ENCODE assay signal across 8 cellular contexts in the genomic region with DNA sequence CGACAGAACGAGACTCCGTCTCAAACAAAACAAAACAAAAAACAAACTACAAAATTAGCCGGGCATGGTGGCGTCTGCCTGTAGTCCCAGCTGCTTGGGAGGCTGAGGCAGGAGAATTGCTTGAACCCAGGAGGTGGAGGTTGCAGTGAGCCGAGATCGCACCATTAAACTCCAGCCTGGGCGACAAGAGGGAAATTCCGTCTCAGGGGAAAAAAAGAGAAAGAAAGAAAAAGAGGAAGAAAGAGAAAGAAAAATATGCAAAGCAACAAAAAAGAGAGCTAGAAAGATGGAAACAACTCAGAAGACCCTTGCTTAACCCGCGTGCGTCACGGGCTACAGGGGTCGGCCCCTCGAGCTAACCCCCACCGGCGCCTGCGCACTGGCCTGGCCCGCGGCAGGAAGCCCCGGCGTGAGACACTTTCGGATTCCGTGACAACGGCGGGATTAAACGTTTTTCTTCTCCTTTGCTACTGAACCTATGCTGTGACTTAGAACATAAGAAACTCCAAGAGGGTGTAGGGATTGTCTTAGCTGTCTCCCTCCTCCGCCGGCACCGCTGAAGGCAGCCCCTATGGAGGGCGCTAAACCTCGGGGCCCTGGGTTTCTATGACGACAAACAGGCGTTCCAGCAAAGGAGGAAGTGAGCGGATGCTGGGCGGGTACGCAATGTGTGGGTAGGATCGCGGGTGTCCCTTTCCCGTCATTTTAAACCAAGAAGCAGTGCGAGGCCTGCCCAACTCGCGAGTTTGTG. TPM values are rescaled to one million over a fixed set of nuclear protein-coding genes. Genes with fewer than 3 reads are reported as not detected.
DNase-seq lines count a peak whose midpoint lies in the region; ATAC-seq and TF ChIP-seq lines count a peak whose summit lies in the region.

A gene with protein sequence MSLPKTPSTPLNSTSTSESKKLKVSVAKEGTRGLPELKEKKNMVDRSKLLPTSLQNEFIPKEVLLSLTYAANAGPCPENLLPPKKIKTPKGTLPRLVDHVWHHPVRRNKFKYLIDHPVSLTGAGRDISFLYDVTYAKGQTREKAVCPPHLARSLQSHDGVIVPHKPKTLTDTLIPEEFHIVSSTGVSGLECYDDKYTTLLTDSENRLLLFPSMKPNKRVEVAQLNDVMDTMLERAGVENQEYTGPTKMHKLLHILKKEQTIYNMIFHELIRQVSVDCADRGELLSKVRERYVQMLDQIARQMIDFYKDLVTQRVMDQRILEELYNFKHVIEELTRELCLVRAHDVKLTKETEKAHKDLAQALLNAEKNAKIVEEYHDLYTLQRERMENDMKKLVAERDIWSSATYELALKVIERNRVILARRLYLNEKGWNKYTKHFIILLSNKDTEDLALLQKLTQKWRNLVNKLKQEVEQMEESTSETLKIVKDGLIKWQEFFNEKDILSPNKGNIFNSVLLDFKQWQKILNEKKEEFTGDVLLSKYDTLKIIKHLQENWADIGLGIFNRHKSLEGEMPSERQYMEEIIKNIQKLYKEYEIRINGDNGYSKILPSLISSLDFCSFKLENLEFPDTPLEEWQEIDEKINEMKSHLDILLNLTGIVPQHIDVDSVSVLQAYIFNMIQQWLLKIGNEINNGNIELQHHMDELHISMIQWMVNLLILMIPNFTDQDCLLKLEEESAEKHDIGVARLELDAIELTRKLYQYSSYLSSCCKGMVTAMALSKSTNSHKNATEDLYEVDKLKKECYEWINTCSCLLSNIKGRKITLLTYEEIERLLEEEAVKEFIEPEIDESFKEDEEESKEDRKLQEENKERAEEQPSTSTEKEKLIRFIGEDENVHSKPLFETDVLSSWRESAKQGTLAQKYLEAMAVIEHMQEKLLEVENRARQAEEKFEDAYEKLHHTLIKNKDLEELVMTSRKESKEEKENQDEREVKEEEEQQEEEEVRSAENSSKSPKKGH (plus strand): TSS at position 630 of the 751 bp plus-strand sequence. CDS start 539 bp downstream, outside the sequence.

- H3K27ac Mint-ChIP-seq in T-helper 1 cell treated with Interleukin-12 subunit alpha and Interleukin-12 subunit beta and Interleukin-4 antibody, amounts not matched to agents 30 μg/mL and 1 μg/mL, for 36 hours: peak within 1 kb of the TSS; percentile 99

- no peaks in the 10 kb centered on the region for H3K36me3 ChIP-seq in vagina

- TF ChIP-seq CTCF in vagina (IDR thresholded peaks at IDR 0.05): no peak

- 7% methylated on average over 43 of the region's 43 CpGs for WGBS in right cardiac atrium

- peak; percentile 76 for DNase-seq in NCI-H146 (lab: John Stamatoyannopoulos, UW)
- peak; percentile 11 to 88 (median 69) for DNase-seq in amygdala (lab: John Stamatoyannopoulos, UW)
- peak; percentile 88 to 95 (median 95) for DNase-seq in right cardiac atrium
- peak; percentile 81 for DNase-seq in putamen (ENCODE audit: low spot score)
- DNase-seq in vagina (ENCODE audit: extremely low spot score in 2 of 2): no peak

- no peaks in the 10 kb centered on the region for H3K27me3 Mint-ChIP-seq in T-helper 1 cell treated with Interleukin-12 subunit alpha and Interleukin-12 subunit beta and Interleukin-4 antibody, amounts not matched to agents 30 μg/mL and 1 μg/mL, for 36 hours (ENCODE audit: low read depth)

- H3K4me1 ChIP-seq in right cardiac atrium (ENCODE audit: control insufficient read depth, insufficient read depth, low read length) (no peaks in the 10 kb centered on the region), vagina (peaks cover 5% of the 10 kb centered on the region)

- H3K9me3 Mint-ChIP-seq in T-helper 1 cell treated with Interleukin-12 subunit alpha and Interleukin-12 subunit beta and Interleukin-4 antibody, amounts not matched to agents 30 μg/mL and 1 μg/mL, for 36 hours: no peaks in the 10 kb centered on the region

- no peaks in the 10 kb centered on the region for H3K27me3 ChIP-seq in right cardiac atrium (ENCODE audit: control insufficient read depth, insufficient read depth)
- H3K27me3 ChIP-seq in vagina: no peaks in the 10 kb centered on the region

- intact Hi-C loops in right cardiac atrium (cut with DNase I) (loop anchor here (5.0 to 10.0 kb wide), 3 partner anchors 71 to 283 kb away; a partner anchor contains a TSS), vagina (cut with DNase I) (loop anchor here (5.0 kb wide), 2 partner anchors 73 to 823 kb away; a partner anchor contains a TSS)

- H3K9me3 ChIP-seq in right cardiac atrium (ENCODE audit: control insufficient read depth, low read length): no peaks in the 10 kb centered on the region
- no peaks in the 10 kb centered on the region for H3K9me3 ChIP-seq in vagina

- TF ChIP-seq POLR2A in GM15510 (IDR thresholded peaks at IDR 0.05; ENCODE audit: borderline replicate concordance, extremely low read depth, insufficient read length) (peak; percentile 60), vagina (IDR thresholded peaks at IDR 0.05) (no peak)

- no peaks in the 10 kb centered on the region for H3K36me3 Mint-ChIP-seq in T-helper 1 cell treated with Interleukin-12 subunit alpha and Interleukin-12 subunit beta and Interleukin-4 antibody, amounts not matched to agents 30 μg/mL and 1 μg/mL, for 36 hours (ENCODE audit: low read depth)

- peak within 1 kb of the TSS; percentile 62 for H3K4me3 ChIP-seq in right cardiac atrium (ENCODE audit: low read length)
- H3K4me3 ChIP-seq in vagina: peak within 1 kb of the TSS; percentile 59 to 67

- ATAC-seq in HG02870 (IDR thresholded peaks at IDR 0.05; ENCODE audit: unreplicated experiment): peak; percentile 97
- peak; percentile 97 to 98 for ATAC-seq in right cardiac atrium

- H3K27ac ChIP-seq in right cardiac atrium (ENCODE audit: low read length) (peak within 1 kb of the TSS; percentile 89), vagina (peak within 1 kb of the TSS; percentile 88)

- peak within 1 kb of the TSS; percentile 94 for H3K4me3 Mint-ChIP-seq in T-helper 1 cell treated with Interleukin-12 subunit alpha and Interleukin-12 subunit beta and Interleukin-4 antibody, amounts not matched to agents 30 μg/mL and 1 μg/mL, for 36 hours

- H3K4me1 Mint-ChIP-seq in T-helper 1 cell treated with Interleukin-12 subunit alpha and Interleukin-12 subunit beta and Interleukin-4 antibody, amounts not matched to agents 30 μg/mL and 1 μg/mL, for 36 hours (ENCODE audit: low read depth): peaks cover 8% of the 10 kb centered on the region

RNA-seq across cellular contexts. Expression of the gene that starts here (rescaled TPM):
- not detected for total RNA-seq in right cardiac atrium
- polyA plus RNA-seq in right cardiac atrium: not detected
- total RNA-seq in vagina: not detected

Comparison
In these comparisons a context has a peak if more than half of its experiments do, and no peak if none do; other contexts are left out.
1. Peak in DNase-seq, ATAC-seq, H3K4me3 ChIP-seq and H3K27ac ChIP-seq in right cardiac atrium; RNA of the gene not detected or under 1 TPM.
2. DNase-seq: peak in NCI-H146 (single experiment), amygdala (56 of 56) and putamen (single experiment); none in vagina (0 of 2).